In the genomic region with DNA sequence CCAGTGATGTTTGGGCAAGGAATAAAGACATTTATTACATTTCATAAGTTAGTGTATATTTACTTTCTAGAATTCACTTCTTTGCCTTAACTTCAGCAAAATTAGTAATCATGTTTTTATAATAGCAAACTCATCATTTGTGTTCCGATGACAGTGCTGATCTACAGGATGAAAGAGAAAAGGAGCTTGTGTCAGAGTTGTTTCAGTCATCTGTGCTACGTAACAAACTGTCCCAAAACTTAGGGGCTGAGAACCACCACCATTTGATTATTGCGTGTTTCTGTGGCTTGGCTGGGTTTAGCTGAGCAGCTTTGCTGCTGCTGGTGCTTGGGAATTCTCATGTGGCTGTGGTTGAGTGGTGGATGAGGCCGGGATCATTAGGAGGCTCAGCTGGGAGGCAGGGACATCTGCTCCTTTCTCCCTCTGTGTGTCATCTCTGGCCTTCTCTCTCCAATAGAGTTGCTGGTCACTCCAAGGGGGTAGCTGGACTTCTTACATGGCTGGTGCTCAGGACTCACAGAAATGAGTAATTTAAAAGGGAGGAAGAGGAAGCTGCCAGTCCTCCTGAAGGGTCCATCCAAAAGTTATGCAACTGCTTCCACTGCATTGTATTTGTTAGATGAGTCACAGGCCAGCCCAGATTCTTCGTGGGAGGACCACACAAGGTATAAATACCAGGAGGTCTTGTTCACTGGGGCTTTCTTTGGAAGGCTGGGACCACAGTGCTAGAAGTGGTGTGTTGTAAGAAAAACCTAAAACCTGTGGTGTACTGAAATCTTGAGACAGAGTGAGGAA, we compare ENCODE assay signal across 8 cellular contexts. TPM values are rescaled to one million over a fixed set of nuclear protein-coding genes. Genes with fewer than 3 reads are reported as not detected.
DNase-seq lines count a peak whose midpoint lies in the region; ATAC-seq and TF ChIP-seq lines count a peak whose summit lies in the region.
"Had no signal": no experiment of that assay in that cellular context is flagged by ENCODE, and none has a peak within 500 bp of the region (broad histone marks: within the 10 kb centered on the region; RNA-seq: fewer than 3 reads in every experiment).

No MANE protein-coding gene starts in this region.

- no peaks in the 10 kb centered on the region for H3K36me3 Mint-ChIP-seq in CD4-positive, alpha-beta memory T cell

- no peak overlapping the region for H3K4me2 ChIP-seq in mammary epithelial cell (ENCODE audit: insufficient read depth, low read depth, low read length)

- H3K36me3 ChIP-seq in mammary epithelial cell (ENCODE audit: insufficient read depth, low read length) (no peaks in the 10 kb centered on the region), right lobe of liver (no peaks in the 10 kb centered on the region), uterus (no peaks in the 10 kb centered on the region)
- H3K36me3 ChIP-seq in CD4-positive, alpha-beta memory T cell (ENCODE audit: insufficient read depth, low read length) = no peaks in the 10 kb centered on the region
- H3K36me3 ChIP-seq: prostate gland had no signal

- TF ChIP-seq CTCF in mammary epithelial cell (conservative IDR thresholded peaks at IDR 0.05 in 1 of 2, IDR thresholded peaks at IDR 0.05 in 1 of 2; ENCODE audit: extremely low read depth in 1 of 2, insufficient read depth in 1 of 2, low read depth in 1 of 2, low read length in 2 of 2) = no peak
- no peak for TF ChIP-seq CTCF in right lobe of liver (IDR thresholded peaks at IDR 0.05)
- no peak for TF ChIP-seq CTCF in uterus (IDR thresholded peaks at IDR 0.05)

- POLR2A ChIA-PET in CD4-positive, alpha-beta memory T cell (lab: Charles Lee; ENCODE audit: partially characterized antibody) = no interaction called here

- H3K9me3 Mint-ChIP-seq in CD4-positive, alpha-beta memory T cell = no peaks in the 10 kb centered on the region

- no peak overlapping the region for H3K4me3 ChIP-seq in mammary epithelial cell (replicated peaks in 1 of 3; ENCODE audit: insufficient read depth in 1 of 3, low read depth in 2 of 3, low read length in 3 of 3)
- H3K4me3 ChIP-seq in right lobe of liver = no peak overlapping the region
- H3K4me3 ChIP-seq in uterus = no peak overlapping the region
- no peak overlapping the region for H3K4me3 ChIP-seq in CD4-positive, alpha-beta memory T cell (ENCODE audit: low read length in 2 of 2)
- H3K4me3 ChIP-seq: prostate gland had no signal

- intact Hi-C loops in mammary epithelial cell (cut with micrococcal nuclease) (no loop called here), right lobe of liver (cut with DNase I) (loop anchor here in 1 of 2 donors (10.0 kb wide), 1 partner anchor 399 kb away; no protein-coding TSS in a partner anchor), uterus (cut with DNase I; ENCODE audit: low total_unique reads) (loop anchor here (10.0 kb wide), 1 partner anchor 89 kb away; no protein-coding TSS in a partner anchor)
- intact Hi-C loops in CD4-positive, alpha-beta memory T cell (cut with micrococcal nuclease) = no loop called here

- dilution Hi-C loops in mammary epithelial cell (cut with HindIII; ENCODE audit: low sequenced_read_pairs) = loop anchor here (10.0 kb wide), 2 partner anchors 189 to 279 kb away; no protein-coding TSS in a partner anchor

- DNase-seq in Kasumi-1 (lab: John Stamatoyannopoulos, UW) (peak; percentile 27 to 66), mammary epithelial cell (peak; percentile 97), right lobe of liver (peak in 1 of 3 donors; percentile 22), uterus (peak; percentile 75 to 89)
- DNase-seq in activated CD4-positive, alpha-beta T cell treated with anti-CD3 and anti-CD28 coated beads for 48 hours = no peak
- no peak for DNase-seq in CD4-positive, alpha-beta memory T cell
- DNase-seq in activated CD8-positive, alpha-beta memory T cell treated with anti-CD3 and anti-CD28 coated beads, Interleukin-2, amount 50 U/mL, for 48 hours = no peak

- no peaks in the 10 kb centered on the region for H4K20me1 ChIP-seq in mammary epithelial cell (ENCODE audit: insufficient read depth, low read length)

- H3K79me2 ChIP-seq in mammary epithelial cell (ENCODE audit: insufficient read depth, low read length) = no peaks in the 10 kb centered on the region

- no TSS peak for BruUV-seq in mammary epithelial cell (replicated peaks; lab: Mats Ljungman, UMichigan)

- TF ChIP-seq POLR2A in right lobe of liver (IDR thresholded peaks at IDR 0.05) = no peak
- peak in 1 of 2 donors; percentile 27 for TF ChIP-seq POLR2A in uterus (IDR thresholded peaks at IDR 0.05)

- H3K4me1 Mint-ChIP-seq in CD4-positive, alpha-beta memory T cell = no peaks in the 10 kb centered on the region

- in situ Hi-C loops in mammary epithelial cell (cut with MboI; ENCODE audit: low sequenced_read_pairs in 2 of 2) = loop anchor here (25.0 kb wide), 1 partner anchor 727 kb away; no protein-coding TSS in a partner anchor

- H3K27me3 ChIP-seq in mammary epithelial cell (ENCODE audit: insufficient read depth, low read length) (no peaks in the 10 kb centered on the region), right lobe of liver (no peaks in the 10 kb centered on the region), uterus (no peaks in the 10 kb centered on the region)
- H3K27me3 ChIP-seq in CD4-positive, alpha-beta memory T cell (ENCODE audit: insufficient read depth, low read length) = no peaks in the 10 kb centered on the region

- H3K27ac Mint-ChIP-seq in CD4-positive, alpha-beta memory T cell = peak overlapping the region in 1 of 7 donors; percentile 57

- H3K27ac ChIP-seq in mammary epithelial cell (ENCODE audit: insufficient read depth, low read depth, low read length) (peak overlapping the region; percentile 26), right lobe of liver (no peak overlapping the region), uterus (peak overlapping the region; percentile 47 to 81)
- no peak overlapping the region for H3K27ac ChIP-seq in CD4-positive, alpha-beta memory T cell (ENCODE audit: low read depth, low read length)
- H3K27ac ChIP-seq: prostate gland had no signal

- H3K9ac ChIP-seq in mammary epithelial cell (ENCODE audit: insufficient read depth, low read length) = no peak overlapping the region

- peaks cover 0 to 3% of the 10 kb centered on the region in 2 donors for H3K27me3 Mint-ChIP-seq in CD4-positive, alpha-beta memory T cell

- H3K9me3 ChIP-seq in mammary epithelial cell (replicated peaks; ENCODE audit: insufficient read depth, low read length) (no peaks in the 10 kb centered on the region), right lobe of liver (no peaks in the 10 kb centered on the region), uterus (no peaks in the 10 kb centered on the region)
- H3K9me3 ChIP-seq in CD4-positive, alpha-beta memory T cell (ENCODE audit: control insufficient read depth in 1 of 2, low read length in 2 of 2) = no peaks in the 10 kb centered on the region
- H3K9me3 ChIP-seq: prostate gland had no signal

- peak in 3 of 4 donors; percentile 13 to 78 (median 37) for ATAC-seq in right lobe of liver

- H3K4me1 ChIP-seq in mammary epithelial cell (ENCODE audit: insufficient read depth, low read length) (peaks cover 11% of the 10 kb centered on the region), right lobe of liver (no peaks in the 10 kb centered on the region), uterus (no peaks in the 10 kb centered on the region)
- H3K4me1 ChIP-seq in CD4-positive, alpha-beta memory T cell (ENCODE audit: insufficient read depth, low read length) = no peaks in the 10 kb centered on the region
- H3K4me1 ChIP-seq: prostate gland had no signal

- no peak overlapping the region for H3K4me3 Mint-ChIP-seq in CD4-positive, alpha-beta memory T cell

- WGBS in mammary epithelial cell (ENCODE audit: low coverage, missing lambda C conversion rate) = 80% methylated on average over 5 of the region's 5 CpGs
- 62% methylated on average over 4 of the region's 5 CpGs for WGBS in right lobe of liver (ENCODE audit: insufficient coverage, low coverage, low lambda C conversion rate, missing lambda C conversion rate)

- CTCF ChIA-PET in mammary epithelial cell (lab: Charles Lee; ENCODE audit: low non-redundant PET) = no interaction called here
- CTCF ChIA-PET in CD4-positive, alpha-beta memory T cell (lab: Charles Lee; ENCODE audit: partially characterized antibody) = interaction anchor here (1.6 kb wide), 1 partner anchor 8 kb away, joined by 4 read pairs; no protein-coding TSS in a partner anchor

- H2AFZ ChIP-seq in mammary epithelial cell (ENCODE audit: low read depth, low read length) = no peak overlapping the region

RNA-seq across cellular contexts. Expression of a gene that starts 43.4 kb away (rescaled TPM):
- under 1 TPM in 1 of 2 donors, not detected in 1; 0.67 TPM for total RNA-seq in mammary epithelial cell
- not detected for polyA plus RNA-seq in mammary epithelial cell
- not detected for polyA minus RNA-seq in mammary epithelial cell
- 100 to 1,000 TPM in 3 of 6 experiments, 10 to 100 TPM in 3; 60.7 to 187 (median 114) TPM for total RNA-seq in right lobe of liver
- 10 to 100 TPM in 3 of 4 donors, 1 to 10 TPM in 1; 3.1 to 25.1 (median 20.8) TPM for total RNA-seq in uterus
- under 1 TPM in 1 of 2 experiments, not detected in 1; 0.44 TPM for total RNA-seq in CD4-positive, alpha-beta memory T cell
- polyA plus RNA-seq in CD4-positive, alpha-beta memory T cell = under 1 TPM in 1 of 2 donors, not detected in 1; 0.21 TPM

Comparison
In these comparisons a context has a peak if more than half of its experiments do, and no peak if none do; other contexts are left out.
1. DNase-seq: peak in Kasumi-1 (2 of 2), mammary epithelial cell (single experiment) and uterus (2 of 2); none in activated CD4-positive, alpha-beta T cell treated with anti-CD3 and anti-CD28 coated beads for 48 hours (single experiment), CD4-positive, alpha-beta memory T cell (0 of 5) and activated CD8-positive, alpha-beta memory T cell treated with anti-CD3 and anti-CD28 coated beads, Interleukin-2, amount 50 U/mL, for 48 hours (single experiment).
2. H3K27ac ChIP-seq: peak in mammary epithelial cell (single experiment) and uterus (2 of 2); none in right lobe of liver (0 of 3) and CD4-positive, alpha-beta memory T cell (single experiment).